In the genomic region with DNA sequence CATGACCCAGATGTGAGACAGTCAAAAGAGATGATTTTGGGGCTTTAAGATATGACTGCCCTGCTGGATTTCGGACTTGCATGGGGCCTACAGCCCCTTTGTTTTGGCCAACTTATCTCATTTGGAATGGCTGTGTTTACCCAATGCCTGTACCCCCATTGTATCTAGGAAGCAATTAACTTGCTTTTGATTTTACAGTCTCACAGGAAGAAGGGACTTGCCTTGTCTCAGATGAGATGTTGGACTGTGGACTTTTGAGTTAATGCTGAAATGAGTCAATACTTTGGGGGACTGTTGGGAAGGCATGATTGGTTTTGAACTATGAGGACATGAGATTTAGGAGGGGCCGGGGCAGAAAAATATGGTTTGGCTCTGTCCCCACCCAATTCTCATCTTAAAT, we compare ENCODE assay signal across 30 cellular contexts.
"Had no signal": no experiment of that assay in that cellular context is flagged by ENCODE, and none has a peak within 500 bp of the region (broad histone marks: within the 10 kb centered on the region; RNA-seq: fewer than 3 reads in every experiment).

No MANE protein-coding gene starts in this region.

- H3K27ac ChIP-seq: neural progenitor cell, ovary, parathyroid adenoma, psoas muscle, skin epidermis, spleen, suprapubic skin, testis, tibial artery, transverse colon, upper lobe of right lung, uterus had no signal

- H3K27me3 Mint-ChIP-seq: naive thymus-derived CD4-positive, alpha-beta T cell; progenitor cell of endocrine pancreas; stimulated activated naive B cell treated with anti-CD40 and anti-IgM and Interleukin-4, amounts not matched to agents 10 μg/mL and 1 μg/mL and 100 μg/mL, for 72 hours; stimulated activated naive CD8-positive, alpha-beta T cell treated with anti-CD3 and anti-CD28 coated beads, Interleukin-15, Interleukin-2, amounts not matched to agents 100 ng/mL and 50 ng/mL, for 24 hours; type B pancreatic cell had no signal

- H3K27me3 ChIP-seq: neural progenitor cell, ovary, spleen, suprapubic skin, testis, tibial artery, transverse colon, upper lobe of right lung, uterus had no signal

- H3K4me1 Mint-ChIP-seq: nephron; neural progenitor cell; stimulated activated effector memory CD8-positive, alpha-beta T cell treated with anti-CD3 and anti-CD28 coated beads, Interleukin-12 subunit alpha, Interleukin-12 subunit beta, amount 100 ng/mL, for 72 hours had no signal

- DNase-seq: naive thymus-derived CD4-positive, alpha-beta T cell; natural killer cell; occipital lobe; ovary; posterior cingulate gyrus; psoas muscle; right cardiac atrium; spleen; stimulated activated CD4-positive, alpha-beta T cell treated with anti-CD3 and anti-CD28 coated beads, Interleukin-12 subunit alpha, Interleukin-12 subunit beta, amount 100 ng/mL, for 4 hours; stimulated activated CD4-positive, alpha-beta T cell treated with anti-CD3 and anti-CD28 coated beads, Interleukin-1b, Interleukin-23, amount 100 ng/mL, for 48 hours; stimulated activated CD4-positive, alpha-beta T cell treated with anti-CD3 and anti-CD28 coated beads, Interleukin-4, amount 100 ng/mL, for 1 hour; stimulated activated CD4-positive, alpha-beta T cell treated with anti-CD3 and anti-CD28 coated beads, Interleukin-4, amount 100 ng/mL, for 4 hours; stimulated activated naive B cell treated with anti-CD40 and anti-IgM and Interleukin-4, amounts not matched to agents 10 μg/mL and 1 μg/mL and 100 μg/mL, for 72 hours; stimulated activated naive CD4-positive, alpha-beta T cell treated with Interleukin-2 at 50 U/mL for 16 hours; substantia nigra; testis; tibial artery; transverse colon; upper lobe of right lung; uterus had no signal

- H3K9me3 ChIP-seq: ovary, testis had no signal

- H3K27ac Mint-ChIP-seq: naive thymus-derived CD4-positive, alpha-beta T cell; natural killer cell; nephron; neural progenitor cell; progenitor cell of endocrine pancreas; stimulated activated effector memory CD8-positive, alpha-beta T cell treated with anti-CD3 and anti-CD28 coated beads, Interleukin-12 subunit alpha, Interleukin-12 subunit beta, amount 100 ng/mL, for 72 hours; stimulated activated naive B cell treated with anti-CD40 and anti-IgM and Interleukin-4, amounts not matched to agents 10 μg/mL and 1 μg/mL and 100 μg/mL, for 72 hours; stimulated activated naive CD8-positive, alpha-beta T cell treated with anti-CD3 and anti-CD28 coated beads, Interleukin-15, Interleukin-2, amounts not matched to agents 100 ng/mL and 50 ng/mL, for 24 hours; type B pancreatic cell had no signal

- H3K9ac ChIP-seq: neural progenitor cell, parathyroid adenoma had no signal

- H3K36me3 ChIP-seq: ovary, uterus had no signal

- H3K4me3 ChIP-seq: neural progenitor cell, ovary, psoas muscle, skin epidermis, smooth muscle cell, spleen, suprapubic skin, testis, tibial artery, transverse colon, upper lobe of right lung, uterus had no signal

- H3K4me1 ChIP-seq: neural progenitor cell, parathyroid adenoma, psoas muscle, spleen, suprapubic skin, testis, tibial artery, upper lobe of right lung, uterus had no signal

- H3K4me2 ChIP-seq: neural progenitor cell, smooth muscle cell had no signal

- H3K4me3 Mint-ChIP-seq: naive thymus-derived CD4-positive, alpha-beta T cell; natural killer cell; nephron; neural progenitor cell; stimulated activated effector memory CD8-positive, alpha-beta T cell treated with anti-CD3 and anti-CD28 coated beads, Interleukin-12 subunit alpha, Interleukin-12 subunit beta, amount 100 ng/mL, for 72 hours; stimulated activated naive B cell treated with anti-CD40 and anti-IgM and Interleukin-4, amounts not matched to agents 10 μg/mL and 1 μg/mL and 100 μg/mL, for 72 hours; stimulated activated naive CD8-positive, alpha-beta T cell treated with anti-CD3 and anti-CD28 coated beads, Interleukin-15, Interleukin-2, amounts not matched to agents 100 ng/mL and 50 ng/mL, for 24 hours; type B pancreatic cell had no signal
